8 cellular contexts compared by ENCODE assay signal in the genomic region with DNA sequence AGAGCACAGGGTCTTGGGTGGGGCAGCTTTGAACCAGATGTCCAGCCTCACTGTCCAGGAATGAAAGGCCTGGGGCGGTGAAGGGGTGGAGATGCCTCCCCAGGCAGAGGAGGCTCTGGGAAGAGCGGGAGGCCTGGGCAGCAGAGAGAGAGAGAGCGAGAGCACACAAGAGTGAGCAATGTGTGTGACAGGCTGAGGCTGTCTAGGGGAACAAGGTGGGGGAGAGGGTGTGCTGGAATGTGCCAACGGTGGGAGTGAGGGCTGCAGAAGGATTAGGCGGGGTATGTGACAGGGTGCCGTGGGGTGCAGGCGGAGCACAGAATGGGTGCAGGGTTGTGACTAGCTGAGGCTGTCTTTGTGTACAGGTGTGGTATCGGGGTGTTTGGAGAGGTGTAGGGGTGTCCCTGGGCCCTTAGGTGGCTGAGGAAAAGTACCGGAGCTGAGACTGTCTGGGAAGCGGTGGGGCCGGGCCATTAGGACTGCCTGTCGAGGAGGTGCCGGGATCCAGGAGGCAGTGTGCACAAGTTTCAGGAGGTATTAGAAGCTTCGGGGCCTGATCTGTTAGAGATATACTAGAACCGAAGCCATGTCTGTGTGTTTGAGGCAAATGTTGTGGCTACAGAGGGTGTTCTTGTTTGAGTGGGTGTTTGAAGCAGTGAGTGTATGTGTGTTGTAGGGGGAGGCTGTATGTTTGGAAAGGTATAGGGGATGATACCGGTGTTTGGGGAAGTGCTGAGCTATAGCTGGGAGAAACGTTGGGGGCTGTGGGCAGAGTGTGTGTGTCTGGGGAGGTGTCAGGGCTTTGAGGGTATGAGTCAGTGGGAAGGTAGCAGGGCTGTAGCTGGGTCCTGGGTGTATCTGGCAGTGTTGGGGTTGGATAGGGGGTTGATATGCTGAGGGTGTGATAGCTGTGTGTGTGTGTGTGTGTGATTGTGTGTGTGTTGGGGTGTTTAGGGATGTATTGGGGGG. TPM values are rescaled to one million over a fixed set of nuclear protein-coding genes. Genes with fewer than 3 reads are reported as not detected.
DNase-seq lines count a peak whose midpoint lies in the region; ATAC-seq and TF ChIP-seq lines count a peak whose summit lies in the region.

No MANE protein-coding gene starts in this region.

- peak overlapping the region in 1 of 4 donors; percentile 16 for H3K4me3 ChIP-seq in tibial nerve

- 52 to 54% methylated on average over 17 of the region's 17 CpGs for WGBS in tibial nerve, 2 donors

- peak overlapping the region; percentile 38 for H3K27ac ChIP-seq in angular gyrus (ENCODE audit: low read depth, low read length)
- H3K27ac ChIP-seq in tibial nerve = peak overlapping the region; percentile 20 to 99 (median 62)

- H3K36me3 ChIP-seq in tibial nerve = peaks cover 0 to 6% (median 0%) of the 10 kb centered on the region in 3 donors

- no peaks in the 10 kb centered on the region for H3K9me3 ChIP-seq in tibial nerve

- H3K27me3 ChIP-seq in tibial nerve = no peaks in the 10 kb centered on the region

- ATAC-seq in Right ventricle myocardium superior (ENCODE audit: poor library complexity) = no peak

- no peak for TF ChIP-seq EP300 in tibial nerve (IDR thresholded peaks at IDR 0.05)

- intact Hi-C loops in Right ventricle myocardium superior (cut with DNase I) = no loop called here
- intact Hi-C loops in cardiac septum (cut with DNase I) = no loop called here

- peak; percentile 29 for DNase-seq in Right ventricle myocardium superior
- no peak for DNase-seq in cardiac septum (ENCODE audit: low spot score)
- DNase-seq in iris pigment epithelial cell (ENCODE audit: low read depth) = peak; percentile 59
- no peak for DNase-seq in tibial nerve (ENCODE audit: low spot score in 2 of 2)
- DNase-seq in stimulated activated naive CD4-positive, alpha-beta T cell (lab: John Stamatoyannopoulos, UW) = no peak
- DNase-seq in stimulated activated CD4-positive, alpha-beta T cell treated with anti-CD3 and anti-CD28 coated beads, Interleukin-4, amount 100 ng/mL, for 24 hours = no peak
- DNase-seq in NCI-H2107 treated with DMSO at 0.1 percent for 48 hours (lab: John Stamatoyannopoulos, UW; ENCODE audit: unreplicated experiment) = no peak

- no peak for TF ChIP-seq POLR2A in tibial nerve (IDR thresholded peaks at IDR 0.05)

- H3K4me1 ChIP-seq in tibial nerve = peaks cover 6 to 100% (median 94%) of the 10 kb centered on the region in 4 donors

- no peak for TF ChIP-seq CTCF in tibial nerve (IDR thresholded peaks at IDR 0.05)

RNA-seq across cellular contexts. Expression of a gene that starts 9.1 kb away (rescaled TPM):
- total RNA-seq in Right ventricle myocardium superior = 47.4 TPM
- total RNA-seq in cardiac septum = 57.7 TPM
- 10 to 100 TPM; 26.4 to 39.9 (median 34.6) TPM for total RNA-seq in tibial nerve

RNA-seq across cellular contexts. Expression of a gene that starts 40.2 kb away (rescaled TPM):
- total RNA-seq in Right ventricle myocardium superior (3.7 TPM), cardiac septum (3.8 TPM), tibial nerve (10 to 100 TPM; 18.4 to 63.9 (median 22.6) TPM)

Comparison
In these comparisons a context has a peak if more than half of its experiments do, and no peak if none do; other contexts are left out.
1. DNase-seq: peak in Right ventricle myocardium superior (single experiment) and iris pigment epithelial cell (single experiment); none in cardiac septum (single experiment), tibial nerve (0 of 2), stimulated activated naive CD4-positive, alpha-beta T cell (0 of 6), stimulated activated CD4-positive, alpha-beta T cell treated with anti-CD3 and anti-CD28 coated beads, Interleukin-4, amount 100 ng/mL, for 24 hours (single experiment) and NCI-H2107 treated with DMSO at 0.1 percent for 48 hours (single experiment).